8 cellular contexts compared by ENCODE assay signal in genomic region chr22:25060522-25061071, GRCh38.
A peak's percentile ranks its signal among the peaks of the same experiment; 100 is the strongest.
DNase-seq lines count a peak whose midpoint lies in the region; ATAC-seq and TF ChIP-seq lines count a peak whose summit lies in the region.
"Had no signal": no experiment of that assay in that cellular context is flagged by ENCODE, and none has a peak within 500 bp of the region (broad histone marks: within the 10 kb centered on the region; RNA-seq: fewer than 3 reads in every experiment).

No MANE protein-coding gene starts in this region.

- H3K36me3 ChIP-seq in H7 (replicated peaks; ENCODE audit: control insufficient read depth, insufficient read depth, low read length), result no peaks in the 10 kb centered on the region
- H3K36me3 ChIP-seq: gastroesophageal sphincter had no signal

- no peaks in the 10 kb centered on the region for H3K27me3 ChIP-seq in H7 (ENCODE audit: control insufficient read depth, insufficient read depth, low read length)
- H3K27me3 ChIP-seq in dorsolateral prefrontal cortex, result no peaks in the 10 kb centered on the region
- H3K27me3 ChIP-seq: gastroesophageal sphincter had no signal

- H3K4me1 Mint-ChIP-seq in T-helper 2 cell treated with Interferon-gamma antibody and Interleukin-4, amounts not matched to agents 5 μg/mL and 100 μg/mL, for 36 hours (ENCODE audit: low read depth), result peaks cover 43% of the 10 kb centered on the region

- H3K27ac ChIP-seq in dorsolateral prefrontal cortex, result peak overlapping the region in 37 of 59 donors; percentile 1 to 82 (median 52)
- H3K27ac ChIP-seq: gastroesophageal sphincter had no signal

- DNase-seq in H7, result peak; percentile 81
- peak; percentile 76 for DNase-seq in T-helper 2 cell treated with Interferon-gamma antibody and Interleukin-4, amounts not matched to agents 5 μg/mL and 100 μg/mL, for 36 hours (ENCODE audit: low spot score)
- DNase-seq in dorsolateral prefrontal cortex, result peak in 1 of 10 donors; percentile 37
- peak; percentile 21 for DNase-seq in stimulated activated CD4-positive, alpha-beta T cell treated with anti-CD3 and anti-CD28 coated beads, Interleukin-4, amount 100 ng/mL, for 1 hour
- no peak for DNase-seq in C1 segment of cervical spinal cord (lab: John Stamatoyannopoulos, UW)
- no peak for DNase-seq in NCI-H526 (lab: John Stamatoyannopoulos, UW)

- ATAC-seq in GM19328 (IDR thresholded peaks at IDR 0.05; ENCODE audit: unreplicated experiment), result no peak
- ATAC-seq: gastroesophageal sphincter had no signal

- H3K36me3 Mint-ChIP-seq in T-helper 2 cell treated with Interferon-gamma antibody and Interleukin-4, amounts not matched to agents 5 μg/mL and 100 μg/mL, for 36 hours (ENCODE audit: low read depth), result no peaks in the 10 kb centered on the region

- H3K27ac Mint-ChIP-seq in T-helper 2 cell treated with Interferon-gamma antibody and Interleukin-4, amounts not matched to agents 5 μg/mL and 100 μg/mL, for 36 hours, result peak overlapping the region; percentile 57

- peak in 46 of 56 donors; percentile 8 to 56 (median 40) for TF ChIP-seq CTCF in dorsolateral prefrontal cortex (IDR thresholded peaks at IDR 0.05 in 54 of 56, conservative IDR thresholded peaks at IDR 0.05 in 2 of 56; ENCODE audit: low read depth in 1 of 56, partially characterized antibody in 56 of 56)

- intact Hi-C loops in dorsolateral prefrontal cortex (cut with DNase I), result no loop called here

- no peaks in the 10 kb centered on the region for H3K27me3 Mint-ChIP-seq in T-helper 2 cell treated with Interferon-gamma antibody and Interleukin-4, amounts not matched to agents 5 μg/mL and 100 μg/mL, for 36 hours (ENCODE audit: low read depth)

- H3K4me3 ChIP-seq in H7 (ENCODE audit: insufficient read depth, low read depth, low read length) (no peak overlapping the region), dorsolateral prefrontal cortex (no peak overlapping the region)
- H3K4me3 ChIP-seq: gastroesophageal sphincter had no signal

- H3K4me3 Mint-ChIP-seq in T-helper 2 cell treated with Interferon-gamma antibody and Interleukin-4, amounts not matched to agents 5 μg/mL and 100 μg/mL, for 36 hours, result peak overlapping the region; percentile 43

- no peaks in the 10 kb centered on the region for H3K9me3 Mint-ChIP-seq in T-helper 2 cell treated with Interferon-gamma antibody and Interleukin-4, amounts not matched to agents 5 μg/mL and 100 μg/mL, for 36 hours

Comparison
In these comparisons a context has a peak if more than half of its experiments do, and no peak if none do; other contexts are left out.
1. DNase-seq: peak in H7 (single experiment), T-helper 2 cell treated with Interferon-gamma antibody and Interleukin-4, amounts not matched to agents 5 μg/mL and 100 μg/mL, for 36 hours (single experiment) and stimulated activated CD4-positive, alpha-beta T cell treated with anti-CD3 and anti-CD28 coated beads, Interleukin-4, amount 100 ng/mL, for 1 hour (single experiment); none in C1 segment of cervical spinal cord (0 of 14) and NCI-H526 (0 of 2).